Comparison of ENCODE assay signal across 17 cellular contexts in genomic region chr1:50591598-50591997, GRCh38.
"Had no signal": no experiment of that assay in that cellular context is flagged by ENCODE, and none has a peak within 500 bp of the region (broad histone marks: within the 10 kb centered on the region; RNA-seq: fewer than 3 reads in every experiment).

No MANE protein-coding gene starts in this region.

- H3K36me3 ChIP-seq: thyroid gland had no signal

- H3K9me3 ChIP-seq: heart left ventricle, neutrophil, psoas muscle, right lobe of liver, suprapubic skin, thyroid gland had no signal

- H3K4me1 ChIP-seq: heart left ventricle, psoas muscle, right lobe of liver, suprapubic skin, thyroid gland had no signal

- DNase-seq: dermis blood vessel endothelial cell; erythroblast; heart left ventricle; hippocampal formation; mammary epithelial cell; naive thymus-derived CD8-positive, alpha-beta T cell; psoas muscle; retina; right lobe of liver; stimulated activated CD4-positive, alpha-beta T cell treated with anti-CD3 and anti-CD28 coated beads, Interleukin-4, amount 100 ng/mL, for 1 hour; stimulated activated CD8-positive, alpha-beta memory T cell treated with anti-CD3 and anti-CD28 coated beads, Interleukin-4, amount 100 ng/mL, for 48 hours; stimulated activated naive CD8-positive, alpha-beta T cell treated with anti-CD3 and anti-CD28 coated beads, Interleukin-15, Interleukin-2, amounts not matched to agents 100 U/mL and 50 U/mL, for 24 hours; thyroid gland had no signal

- H3K27ac ChIP-seq: heart left ventricle, neutrophil, psoas muscle, right lobe of liver, suprapubic skin, thyroid gland had no signal

- H3K27me3 ChIP-seq: heart left ventricle, neutrophil, right lobe of liver, suprapubic skin, thyroid gland had no signal

- ATAC-seq: heart left ventricle; left lobe of liver; naive thymus-derived CD8-positive, alpha-beta T cell; psoas muscle; right lobe of liver; stimulated activated effector memory CD8-positive, alpha-beta T cell treated with anti-CD3 and anti-CD28 coated beads, Interleukin-12 subunit alpha, Interleukin-12 subunit beta, amount 100 ng/mL, for 72 hours; stimulated activated naive CD8-positive, alpha-beta T cell treated with anti-CD3 and anti-CD28 coated beads, Interleukin-15, Interleukin-2, amounts not matched to agents 100 U/mL and 50 U/mL, for 24 hours had no signal

- H3K4me3 ChIP-seq: heart left ventricle, psoas muscle, right lobe of liver, suprapubic skin, thyroid gland had no signal
